ENCODE assay signal across 2 cellular contexts in the genomic region with DNA sequence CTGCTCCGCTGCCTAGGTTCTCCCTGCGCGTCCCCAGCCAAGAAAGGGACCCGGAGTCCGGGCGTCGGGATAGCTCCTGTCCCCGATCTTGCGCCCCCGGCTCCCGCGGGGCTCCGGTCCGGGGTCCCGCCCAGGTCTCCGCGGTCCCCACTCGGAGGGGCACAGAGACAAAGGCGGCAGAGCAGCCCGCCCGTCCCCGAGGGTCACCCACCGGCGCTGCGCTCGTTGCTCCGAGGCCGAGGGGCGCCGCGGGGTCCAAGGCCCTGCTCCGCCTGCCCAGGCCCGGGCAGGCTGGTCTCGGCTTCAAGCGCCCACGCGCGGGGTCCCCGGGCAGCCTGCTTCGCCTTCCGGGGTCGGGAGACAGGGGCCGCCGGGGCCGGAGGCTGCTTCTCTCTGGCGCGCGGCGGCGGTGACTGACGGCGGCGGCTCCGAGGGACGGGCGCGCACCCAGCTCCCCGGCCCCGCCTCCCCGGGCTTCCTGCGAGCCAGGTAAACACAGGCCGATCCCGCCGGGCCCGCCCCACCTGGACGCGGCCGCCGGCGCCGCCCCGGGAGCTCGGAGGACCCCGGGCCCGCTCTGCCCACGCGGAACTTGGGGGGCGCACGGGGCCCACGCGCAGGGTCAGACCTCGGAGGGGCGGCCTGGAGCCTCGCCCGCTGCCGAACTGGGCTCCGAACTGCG.
A peak's percentile ranks its signal among the peaks of the same experiment; 100 is the strongest.
TF ChIP-seq lines count a peak whose summit lies in the region.

A gene (minus strand): TSS at position 415 of the 682 bp plus-strand sequence. CDS start 27,522 bp downstream, outside the sequence.

TF ChIP-seq in GM12891, 5 proteins besides CTCF, POLR2A, EP300 and RAD21:
- TF ChIP-seq SPI1 (IDR thresholded peaks at IDR 0.05; ENCODE audit: low read depth, low read length) (no peak), POLR2AphosphoS5 (IDR thresholded peaks at IDR 0.05; ENCODE audit: low read depth, low read length) (no peak), PAX5 (IDR thresholded peaks at IDR 0.05; ENCODE audit: insufficient read depth, low read length, severe bottlenecking) (no peak), TAF1 (IDR thresholded peaks at IDR 0.05; ENCODE audit: low read depth, low read length) (peak; percentile 50; the same call in 1 of the 2 replicates), POU2F2 (IDR thresholded peaks at IDR 0.05; ENCODE audit: low read depth, low read length) (no peak)

TF ChIP-seq in HCT116, 20 proteins besides CTCF, POLR2A, EP300 and RAD21:
- peak; percentile 23 for TF ChIP-seq ZFX (IDR thresholded peaks at IDR 0.05)
- peak; percentile 43 for TF ChIP-seq YY1 (IDR thresholded peaks at IDR 0.05; ENCODE audit: extremely low read depth, insufficient replicate concordance, low read depth, low read length)
- TF ChIP-seq, protein P1, sequence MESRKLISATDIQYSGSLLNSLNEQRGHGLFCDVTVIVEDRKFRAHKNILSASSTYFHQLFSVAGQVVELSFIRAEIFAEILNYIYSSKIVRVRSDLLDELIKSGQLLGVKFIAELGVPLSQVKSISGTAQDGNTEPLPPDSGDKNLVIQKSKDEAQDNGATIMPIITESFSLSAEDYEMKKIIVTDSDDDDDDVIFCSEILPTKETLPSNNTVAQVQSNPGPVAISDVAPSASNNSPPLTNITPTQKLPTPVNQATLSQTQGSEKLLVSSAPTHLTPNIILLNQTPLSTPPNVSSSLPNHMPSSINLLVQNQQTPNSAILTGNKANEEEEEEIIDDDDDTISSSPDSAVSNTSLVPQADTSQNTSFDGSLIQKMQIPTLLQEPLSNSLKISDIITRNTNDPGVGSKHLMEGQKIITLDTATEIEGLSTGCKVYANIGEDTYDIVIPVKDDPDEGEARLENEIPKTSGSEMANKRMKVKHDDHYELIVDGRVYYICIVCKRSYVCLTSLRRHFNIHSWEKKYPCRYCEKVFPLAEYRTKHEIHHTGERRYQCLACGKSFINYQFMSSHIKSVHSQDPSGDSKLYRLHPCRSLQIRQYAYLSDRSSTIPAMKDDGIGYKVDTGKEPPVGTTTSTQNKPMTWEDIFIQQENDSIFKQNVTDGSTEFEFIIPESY (IDR thresholded peaks at IDR 0.05; ENCODE audit: extremely low read depth, insufficient replicate concordance, low read length) = no peak
- no peak for TF ChIP-seq FOSL1 (IDR thresholded peaks at IDR 0.05; ENCODE audit: low read depth)
- TF ChIP-seq EGR1 (IDR thresholded peaks at IDR 0.05; ENCODE audit: low read depth) = no peak
- TF ChIP-seq, protein P2, sequence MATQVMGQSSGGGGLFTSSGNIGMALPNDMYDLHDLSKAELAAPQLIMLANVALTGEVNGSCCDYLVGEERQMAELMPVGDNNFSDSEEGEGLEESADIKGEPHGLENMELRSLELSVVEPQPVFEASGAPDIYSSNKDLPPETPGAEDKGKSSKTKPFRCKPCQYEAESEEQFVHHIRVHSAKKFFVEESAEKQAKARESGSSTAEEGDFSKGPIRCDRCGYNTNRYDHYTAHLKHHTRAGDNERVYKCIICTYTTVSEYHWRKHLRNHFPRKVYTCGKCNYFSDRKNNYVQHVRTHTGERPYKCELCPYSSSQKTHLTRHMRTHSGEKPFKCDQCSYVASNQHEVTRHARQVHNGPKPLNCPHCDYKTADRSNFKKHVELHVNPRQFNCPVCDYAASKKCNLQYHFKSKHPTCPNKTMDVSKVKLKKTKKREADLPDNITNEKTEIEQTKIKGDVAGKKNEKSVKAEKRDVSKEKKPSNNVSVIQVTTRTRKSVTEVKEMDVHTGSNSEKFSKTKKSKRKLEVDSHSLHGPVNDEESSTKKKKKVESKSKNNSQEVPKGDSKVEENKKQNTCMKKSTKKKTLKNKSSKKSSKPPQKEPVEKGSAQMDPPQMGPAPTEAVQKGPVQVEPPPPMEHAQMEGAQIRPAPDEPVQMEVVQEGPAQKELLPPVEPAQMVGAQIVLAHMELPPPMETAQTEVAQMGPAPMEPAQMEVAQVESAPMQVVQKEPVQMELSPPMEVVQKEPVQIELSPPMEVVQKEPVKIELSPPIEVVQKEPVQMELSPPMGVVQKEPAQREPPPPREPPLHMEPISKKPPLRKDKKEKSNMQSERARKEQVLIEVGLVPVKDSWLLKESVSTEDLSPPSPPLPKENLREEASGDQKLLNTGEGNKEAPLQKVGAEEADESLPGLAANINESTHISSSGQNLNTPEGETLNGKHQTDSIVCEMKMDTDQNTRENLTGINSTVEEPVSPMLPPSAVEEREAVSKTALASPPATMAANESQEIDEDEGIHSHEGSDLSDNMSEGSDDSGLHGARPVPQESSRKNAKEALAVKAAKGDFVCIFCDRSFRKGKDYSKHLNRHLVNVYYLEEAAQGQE (IDR thresholded peaks at IDR 0.05; ENCODE audit: low read depth) = no peak
- no peak for TF ChIP-seq EZH2phosphoT487 (IDR thresholded peaks at IDR 0.05; ENCODE audit: borderline replicate concordance)
- TF ChIP-seq TCF7L2 (IDR thresholded peaks at IDR 0.05; ENCODE audit: borderline replicate concordance, extremely low read depth, insufficient read depth, insufficient read length) = no peak
- TF ChIP-seq SIN3A (IDR thresholded peaks at IDR 0.05; ENCODE audit: low read depth) = peak; percentile 67; the same call in 1 of the 2 replicates
- peak; percentile 93 for TF ChIP-seq POLR2AphosphoS5 (IDR thresholded peaks at IDR 0.05; ENCODE audit: low read depth, low read length)
- TF ChIP-seq CBX3 (IDR thresholded peaks at IDR 0.05; ENCODE audit: low read depth) = no peak
- TF ChIP-seq SP1 (IDR thresholded peaks at IDR 0.05; ENCODE audit: low read depth) = no peak
- TF ChIP-seq ELF1 (IDR thresholded peaks at IDR 0.05; ENCODE audit: borderline replicate concordance, low read depth) = no peak
- TF ChIP-seq, protein P3, sequence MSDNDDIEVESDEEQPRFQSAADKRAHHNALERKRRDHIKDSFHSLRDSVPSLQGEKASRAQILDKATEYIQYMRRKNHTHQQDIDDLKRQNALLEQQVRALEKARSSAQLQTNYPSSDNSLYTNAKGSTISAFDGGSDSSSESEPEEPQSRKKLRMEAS (IDR thresholded peaks at IDR 0.05) = peak; percentile 27; the same call in 1 of the 2 replicates
- TF ChIP-seq CEBPB (IDR thresholded peaks at IDR 0.05; ENCODE audit: low read depth) = no peak
- no peak for TF ChIP-seq ZNF274 (IDR thresholded peaks at IDR 0.05; ENCODE audit: low read depth, low read length)
- TF ChIP-seq JUND (IDR thresholded peaks at IDR 0.05) = no peak
- no peak for TF ChIP-seq SRF (IDR thresholded peaks at IDR 0.05; ENCODE audit: low read depth)
- no peak for TF ChIP-seq EZH2 (IDR thresholded peaks at IDR 0.05)
- TF ChIP-seq, protein P4, sequence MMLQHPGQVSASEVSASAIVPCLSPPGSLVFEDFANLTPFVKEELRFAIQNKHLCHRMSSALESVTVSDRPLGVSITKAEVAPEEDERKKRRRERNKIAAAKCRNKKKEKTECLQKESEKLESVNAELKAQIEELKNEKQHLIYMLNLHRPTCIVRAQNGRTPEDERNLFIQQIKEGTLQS (IDR thresholded peaks at IDR 0.05) = no peak
